16 cellular contexts compared by ENCODE assay signal in the genomic region with DNA sequence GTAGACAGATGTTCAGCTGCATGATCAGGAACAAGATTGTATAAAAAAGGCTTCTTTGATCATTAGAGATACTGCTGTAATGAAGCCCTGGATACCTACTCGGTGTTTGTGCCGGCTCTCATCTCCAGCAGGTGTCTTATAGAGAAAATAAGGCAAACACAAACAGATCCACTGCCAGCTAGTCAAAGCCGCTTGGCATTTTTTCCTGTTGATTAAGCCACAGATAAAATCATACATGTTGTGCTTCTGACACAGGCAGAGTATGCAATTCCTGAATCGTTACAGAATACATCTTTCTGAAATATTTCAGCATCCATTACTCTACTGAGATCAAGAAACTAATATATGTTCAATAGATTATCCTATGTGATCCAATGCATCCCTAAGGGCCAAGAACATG.
DNase-seq lines count a peak whose midpoint lies in the region; ATAC-seq and TF ChIP-seq lines count a peak whose summit lies in the region.
"Had no signal": no experiment of that assay in that cellular context is flagged by ENCODE, and none has a peak within 500 bp of the region (broad histone marks: within the 10 kb centered on the region; RNA-seq: fewer than 3 reads in every experiment).

No MANE protein-coding gene starts in this region.

- no peaks in the 10 kb centered on the region for H3K9me3 ChIP-seq in T-helper 17 cell (ENCODE audit: control insufficient read depth, low read length, poor library complexity, severe bottlenecking)
- H3K9me3 ChIP-seq: Caco-2 had no signal

- TF ChIP-seq CTCF in nephron progenitor cell (IDR thresholded peaks at IDR 0.05), result no peak

- H3K27ac Mint-ChIP-seq in nephron progenitor cell (peak overlapping the region; percentile 67), T-helper 17 cell (no peak overlapping the region)
- H3K27ac Mint-ChIP-seq: B cell, GM23338 had no signal

- H3K4me3 Mint-ChIP-seq in nephron progenitor cell (no peak overlapping the region), T-helper 17 cell (no peak overlapping the region)
- H3K4me3 Mint-ChIP-seq: B cell, GM23338 had no signal

- H3K4me1 Mint-ChIP-seq in nephron progenitor cell (peaks cover 80% of the 10 kb centered on the region), T-helper 17 cell (no peaks in the 10 kb centered on the region)
- H3K4me1 Mint-ChIP-seq: B cell, GM23338 had no signal

- H3K9me3 Mint-ChIP-seq in nephron progenitor cell, result no peaks in the 10 kb centered on the region
- H3K9me3 Mint-ChIP-seq: GM23338 had no signal

- peak; percentile 24 for DNase-seq in COR-L47 (lab: John Stamatoyannopoulos, UW)
- peak; percentile 73 for DNase-seq in DMS53 treated with DMSO at 0.1 percent for 48 hours (lab: John Stamatoyannopoulos, UW; ENCODE audit: unreplicated experiment)
- peak; percentile 50 for DNase-seq in NCI-H526 treated with DMSO at 0.1 percent for 48 hours (lab: John Stamatoyannopoulos, UW)
- no peak for DNase-seq in nephron progenitor cell
- no peak for DNase-seq in T-helper 17 cell
- DNase-seq in NCI-H2081 treated with DMSO at 0.1 percent for 48 hours (lab: John Stamatoyannopoulos, UW), result no peak
- DNase-seq: ACHN, Caco-2, HCEC 1CT, NCI-H146, NCI-H2107, NCI-H774, PC-9 had no signal

- no peak for ATAC-seq in T-helper 17 cell
- ATAC-seq in HG03460 (IDR thresholded peaks at IDR 0.05; ENCODE audit: unreplicated experiment), result no peak
- ATAC-seq: GM23338 had no signal

- H3K36me3 Mint-ChIP-seq in nephron progenitor cell (ENCODE audit: low read depth) (peaks cover 24% of the 10 kb centered on the region), T-helper 17 cell (ENCODE audit: low read depth) (no peaks in the 10 kb centered on the region)

- peaks cover 3% of the 10 kb centered on the region for H3K27me3 Mint-ChIP-seq in nephron progenitor cell (ENCODE audit: low read depth, poor library complexity)
- peaks cover 6% of the 10 kb centered on the region for H3K27me3 Mint-ChIP-seq in T-helper 17 cell

Comparison
In these comparisons a context has a peak if more than half of its experiments do, and no peak if none do; other contexts are left out.
1. DNase-seq: peak in COR-L47 (single experiment), DMS53 treated with DMSO at 0.1 percent for 48 hours (single experiment) and NCI-H526 treated with DMSO at 0.1 percent for 48 hours (single experiment); none in nephron progenitor cell (single experiment), T-helper 17 cell (0 of 3) and NCI-H2081 treated with DMSO at 0.1 percent for 48 hours (single experiment).